Comparison of ENCODE assay signal across 8 cellular contexts in the genomic region with DNA sequence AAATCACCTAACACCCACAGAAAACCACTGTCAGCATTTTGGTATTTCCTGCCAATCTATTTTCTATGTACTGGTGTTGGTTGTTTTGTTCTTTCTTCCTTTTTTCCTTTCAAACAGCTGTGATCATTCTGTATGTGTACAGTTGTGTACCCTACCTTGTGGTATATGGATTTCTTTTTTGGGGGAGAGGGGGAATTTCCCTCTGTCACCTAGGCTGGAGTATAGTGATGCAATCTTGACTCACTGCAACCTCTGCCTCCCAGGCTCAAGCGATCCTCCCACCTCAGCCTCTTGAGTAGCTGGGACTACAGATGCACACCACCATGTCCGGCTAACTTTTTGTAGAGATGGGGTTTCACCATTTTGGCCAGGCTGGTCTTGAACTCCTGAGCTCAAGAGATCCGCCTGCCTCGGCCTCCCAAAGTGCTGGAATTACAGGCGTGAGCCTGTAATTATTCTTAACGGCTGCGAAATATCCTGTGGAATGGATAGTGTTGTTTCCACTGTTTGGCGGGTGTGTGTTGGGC. TPM values are rescaled to one million over a fixed set of nuclear protein-coding genes. Genes with fewer than 3 reads are reported as not detected.
DNase-seq lines count a peak whose midpoint lies in the region; ATAC-seq, FAIRE-seq and TF ChIP-seq lines count a peak whose summit lies in the region.
"Not testable (repeated sequence)": the region's sequence is repeated elsewhere in the genome, so short reads cannot be mapped to it uniquely, and the experiment has no call there.

No MANE protein-coding gene starts in this region.

- H3K27ac ChIP-seq in A549: peak overlapping the region; percentile 92 to 93

- H3K27ac Mint-ChIP-seq in T-helper 2 cell treated with Interferon-gamma antibody and Interleukin-4, amounts not matched to agents 5 μg/mL and 100 μg/mL, for 36 hours: peak overlapping the region; percentile 80
- peak overlapping the region; percentile 22 to 59 for H3K27ac Mint-ChIP-seq in activated naive CD4-positive, alpha-beta T cell treated with anti-CD3 and anti-CD28 coated beads, Interleukin-2, amount 50 U/mL, for 72 hours

- CTCF ChIA-PET in A549 (lab: Yijun Ruan, JAX): interaction anchor here (1.1 to 1.8 kb wide), 2 partner anchors 11 to 18 kb away, joined by 3 to 5 read pairs; no protein-coding TSS in a partner anchor

- not testable (repeated sequence) for H3K36me3 Mint-ChIP-seq in T-helper 2 cell treated with Interferon-gamma antibody and Interleukin-4, amounts not matched to agents 5 μg/mL and 100 μg/mL, for 36 hours (ENCODE audit: low read depth); activated naive CD4-positive, alpha-beta T cell treated with anti-CD3 and anti-CD28 coated beads, Interleukin-2, amount 50 U/mL, for 72 hours

- POLR2A ChIA-PET in A549 (lab: Yijun Ruan, JAX): interaction anchor here (0.9 to 1.5 kb wide), 3 partner anchors 11 to 224 kb away, joined by 4 to 11 read pairs (median 5); a partner anchor contains a TSS

- not testable (repeated sequence) for H3K4me3 ChIP-seq in A549

- TF ChIP-seq RAD21 in A549 (conservative IDR thresholded peaks at IDR 0.05 in 1 of 2, IDR thresholded peaks at IDR 0.05 in 1 of 2): not testable (repeated sequence)

- H3K4me1 Mint-ChIP-seq in T-helper 2 cell treated with Interferon-gamma antibody and Interleukin-4, amounts not matched to agents 5 μg/mL and 100 μg/mL, for 36 hours (ENCODE audit: low read depth): peaks cover 25% of the 10 kb centered on the region

- H3K27me3 Mint-ChIP-seq in T-helper 2 cell treated with Interferon-gamma antibody and Interleukin-4, amounts not matched to agents 5 μg/mL and 100 μg/mL, for 36 hours (ENCODE audit: low read depth): not testable (repeated sequence)

- H3K4me1 ChIP-seq in A549: peaks cover 80% of the 10 kb centered on the region

- TF ChIP-seq EP300 in A549 (IDR thresholded peaks at IDR 0.05): not testable (repeated sequence)

- not testable (repeated sequence) for H3K9me3 ChIP-seq in A549

- FAIRE-seq in A549 (lab: Jason Lieb, UNC): not testable (repeated sequence)

- not testable (repeated sequence) for DNase-seq in A549 (ENCODE audit: low read depth in 1 of 2, low spot score in 1 of 2)
- DNase-seq in T-helper 2 cell treated with Interferon-gamma antibody and Interleukin-4, amounts not matched to agents 5 μg/mL and 100 μg/mL, for 36 hours (ENCODE audit: low spot score): peak; percentile 64
- peak in 1 of 2 donors; percentile 34 for DNase-seq in activated naive CD4-positive, alpha-beta T cell treated with anti-CD3 and anti-CD28 coated beads, Interleukin-2, amount 50 U/mL, for 72 hours (ENCODE audit: low spot score in 2 of 2)
- peak; percentile 45 for DNase-seq in kidney tubule cell (ENCODE audit: low spot score)

- TF ChIP-seq CTCF in A549 (IDR thresholded peaks at IDR 0.05): not testable (repeated sequence)

- ATAC-seq in A549: peak in 1 of 2 experiments; percentile 0; a peak in 1 of 6 replicates
- ATAC-seq in GM18505 (IDR thresholded peaks at IDR 0.05; ENCODE audit: unreplicated experiment): peak; percentile 69
- ATAC-seq in GM21360 (IDR thresholded peaks at IDR 0.05; ENCODE audit: unreplicated experiment): peak; percentile 78
- ATAC-seq in HG02840 (IDR thresholded peaks at IDR 0.05; ENCODE audit: low FRiP score, unreplicated experiment): peak; percentile 74
- peak; percentile 68 for ATAC-seq in HG03469 (IDR thresholded peaks at IDR 0.05; ENCODE audit: unreplicated experiment)
- peak; percentile 94 to 95 for ATAC-seq in activated naive CD4-positive, alpha-beta T cell treated with anti-CD3 and anti-CD28 coated beads, Interleukin-2, amount 50 U/mL, for 72 hours

- 75% methylated on average over 8 of the region's 8 CpGs for WGBS in A549 (ENCODE audit: missing lambda C conversion rate)

- not testable (repeated sequence) for H3K9me3 Mint-ChIP-seq in T-helper 2 cell treated with Interferon-gamma antibody and Interleukin-4, amounts not matched to agents 5 μg/mL and 100 μg/mL, for 36 hours; activated naive CD4-positive, alpha-beta T cell treated with anti-CD3 and anti-CD28 coated beads, Interleukin-2, amount 50 U/mL, for 72 hours

- peak overlapping the region; percentile 34 for H3K4me3 Mint-ChIP-seq in T-helper 2 cell treated with Interferon-gamma antibody and Interleukin-4, amounts not matched to agents 5 μg/mL and 100 μg/mL, for 36 hours

- TF ChIP-seq POLR2A in A549 (IDR thresholded peaks at IDR 0.05; ENCODE audit: low read length); GM18505 (IDR thresholded peaks at IDR 0.05; ENCODE audit: borderline replicate concordance, extremely low read depth, insufficient read depth, insufficient read length): not testable (repeated sequence)

- H3K4me2 ChIP-seq in A549: peak overlapping the region; percentile 87

TF ChIP-seq in A549, 52 proteins besides CTCF, POLR2A, EP300 and RAD21:
- TF ChIP-seq TP53 (CRISPR knock-in tag; IDR thresholded peaks at IDR 0.05): peak; percentile 12; the same call in 1 of the 2 replicates
- peak; percentile 11; the same call in 1 of the 2 replicates for TF ChIP-seq FOSL2 (IDR thresholded peaks at IDR 0.05)
- TF ChIP-seq FOSL2 (CRISPR knock-in tag; IDR thresholded peaks at IDR 0.05): peak; percentile 61
- TF ChIP-seq CEBPB (IDR thresholded peaks at IDR 0.05): peak; percentile 21 to 74; a peak in 3 of 4 replicates
- TF ChIP-seq MAFK (IDR thresholded peaks at IDR 0.05; ENCODE audit: partially characterized antibody): peak; percentile 91

RNA-seq across cellular contexts. Expression of a gene that starts 31.4 kb away (rescaled TPM):
- polyA plus RNA-seq in A549 (2011; rRNA removed) (152 and 171 TPM in 2 replicates), A549 (2017; fragmentation: RNase III; extraction: RNeasy Plus Mini Kit Qiagen cat#74134 plus additional on column Dnase treatment) (47.9 to 49.3 TPM (median 48.8 TPM) in 3 replicates)
- 92.2 and 125 TPM in 2 replicates for polyA plus RNA-seq in A549 (2012; cell fraction: cytosol; rRNA removed)
- polyA plus RNA-seq in A549 (2012; cell fraction: nucleus; rRNA removed): 137 and 140 TPM in 2 replicates
- polyA minus RNA-seq in A549 (2011; rRNA and poly(A)+ RNA removed): 652 and 758 TPM in 2 replicates
- total RNA-seq in activated naive CD4-positive, alpha-beta T cell treated with anti-CD3 and anti-CD28 coated beads, Interleukin-2, amount 50 U/mL, for 72 hours: 10 to 100 TPM; 23.0 to 32.4 TPM

RNA-seq across cellular contexts. Expression of a gene that starts 38.4 kb away (rescaled TPM):
- polyA plus RNA-seq in A549 (2011; rRNA removed) (39.2 and 59.5 TPM in 2 replicates), A549 (2017; fragmentation: RNase III; extraction: RNeasy Plus Mini Kit Qiagen cat#74134 plus additional on column Dnase treatment) (60.0 to 60.7 TPM (median 60.5 TPM) in 3 replicates)
- 11.2 and 14.2 TPM in 2 replicates for polyA plus RNA-seq in A549 (2012; cell fraction: cytosol; rRNA removed)
- 6.6 and 9.9 TPM in 2 replicates for polyA plus RNA-seq in A549 (2012; cell fraction: nucleus; rRNA removed)
- polyA minus RNA-seq in A549 (2011; rRNA and poly(A)+ RNA removed): 9.1 and 10.0 TPM in 2 replicates
- 100 to 1,000 TPM in 1 of 2 donors, 10 to 100 TPM in 1; 70.7 to 110 TPM for total RNA-seq in activated naive CD4-positive, alpha-beta T cell treated with anti-CD3 and anti-CD28 coated beads, Interleukin-2, amount 50 U/mL, for 72 hours
